In the genomic region with DNA sequence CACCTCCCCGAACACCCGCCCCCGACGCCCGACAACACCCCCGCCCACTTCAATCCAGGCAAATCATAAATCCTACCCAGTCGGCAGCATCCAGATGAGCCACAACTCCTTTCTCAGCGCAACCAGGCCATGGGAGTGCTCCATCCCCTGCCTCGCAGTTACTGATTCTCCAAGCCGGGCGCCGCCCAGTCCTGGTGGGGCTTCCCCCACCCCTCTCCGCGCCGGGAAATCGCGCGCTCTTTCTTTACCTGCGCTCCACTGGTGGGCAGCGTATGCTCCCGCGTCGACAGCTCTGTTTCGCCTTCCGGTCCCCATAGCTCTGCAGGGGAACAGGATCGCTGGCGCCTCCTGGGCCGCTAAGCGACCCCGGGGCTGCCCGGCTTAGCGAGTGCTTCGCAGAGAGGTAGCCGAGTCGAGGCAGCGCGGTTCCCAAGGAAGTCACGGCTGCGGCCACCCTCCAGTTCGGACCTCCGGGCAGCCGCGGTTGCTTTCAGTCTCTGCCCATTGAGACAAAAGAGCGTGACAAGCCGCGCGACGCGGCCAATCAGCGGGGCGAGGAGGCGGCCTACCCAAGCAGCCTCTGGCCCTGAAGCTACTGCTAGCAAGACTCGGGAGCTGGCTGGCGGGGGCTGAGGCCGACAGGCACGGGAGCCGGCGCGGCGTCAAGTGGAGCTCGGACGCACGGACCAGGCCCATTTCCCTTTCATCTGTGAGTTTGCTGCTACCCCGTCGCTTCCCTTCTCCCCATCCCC, we compare ENCODE assay signal across 8 cellular contexts. TPM values are rescaled to one million over a fixed set of nuclear protein-coding genes. Genes with fewer than 3 reads are reported as not detected.
DNase-seq lines count a peak whose midpoint lies in the region; TF ChIP-seq lines count a peak whose summit lies in the region.

No MANE protein-coding gene starts in this region.

- peak; percentile 80 for DNase-seq in GM12865 (ENCODE audit: low read depth)
- DNase-seq in HCEC 1CT = peak; percentile 11
- peak; percentile 56 for DNase-seq in MM.1S
- DNase-seq in amygdala (lab: John Stamatoyannopoulos, UW) = peak in 48 of 56 donors; percentile 0 to 67 (median 24)
- DNase-seq in hepatic stellate cell (ENCODE audit: low spot score) = peak; percentile 67
- no peak for DNase-seq in HT-29 (ENCODE audit: low spot score)

- no peaks in the 10 kb centered on the region for H3K36me3 ChIP-seq in MM.1S (replicated peaks; ENCODE audit: insufficient read depth, low read length)
- H3K36me3 ChIP-seq in SU-DHL-6 (ENCODE audit: low read length) = no peaks in the 10 kb centered on the region
- no peaks in the 10 kb centered on the region for H3K36me3 ChIP-seq in rectal smooth muscle tissue (ENCODE audit: control insufficient read depth, insufficient read depth, low read length)

- H3K27me3 ChIP-seq in MM.1S (replicated peaks; ENCODE audit: insufficient read depth, low read length) (no peaks in the 10 kb centered on the region), SU-DHL-6 (ENCODE audit: low read length) (no peaks in the 10 kb centered on the region), rectal smooth muscle tissue (ENCODE audit: control insufficient read depth, insufficient read depth, low read length) (no peaks in the 10 kb centered on the region)

- no peaks in the 10 kb centered on the region for H4K20me1 ChIP-seq in MM.1S (ENCODE audit: insufficient read depth, low read length)
- H4K20me1 ChIP-seq in SU-DHL-6 (ENCODE audit: low read depth, low read length) = no peaks in the 10 kb centered on the region

- H3K4me1 ChIP-seq in MM.1S (ENCODE audit: low read length) (peaks cover 20% of the 10 kb centered on the region; the same call in 1 of the 2 replicates), rectal smooth muscle tissue (ENCODE audit: control insufficient read depth, insufficient read depth, low read length) (no peaks in the 10 kb centered on the region)

- H3F3A ChIP-seq in MM.1S (ENCODE audit: insufficient read depth, low read length) (peaks cover 20% of the 10 kb centered on the region), SU-DHL-6 (ENCODE audit: insufficient read depth) (0 out of 2 replicates have a peak, but pooled peaks cover 4% of the 10 kb centered on the region)

- H3K27ac ChIP-seq in MM.1S (ENCODE audit: low read length) (peak overlapping the region; percentile 81), SU-DHL-6 (ENCODE audit: low read depth, low read length) (peak overlapping the region; percentile 90), rectal smooth muscle tissue (ENCODE audit: low read depth, low read length) (peak overlapping the region; percentile 63)

- H3K4me2 ChIP-seq in MM.1S (ENCODE audit: low read depth, low read length) (peak overlapping the region; percentile 46), SU-DHL-6 (ENCODE audit: low read depth, low read length, poor library complexity, severe bottlenecking) (peak overlapping the region; percentile 82)

- H3K9me2 ChIP-seq in MM.1S (replicated peaks; ENCODE audit: insufficient read depth, low read length) = no peaks in the 10 kb centered on the region
- no peaks in the 10 kb centered on the region for H3K9me2 ChIP-seq in SU-DHL-6 (replicated peaks; ENCODE audit: insufficient read depth, low read length)

- H2AFZ ChIP-seq in MM.1S (ENCODE audit: low read length) (peak overlapping the region; percentile 65), SU-DHL-6 (ENCODE audit: low read depth, low read length, severe bottlenecking) (peak overlapping the region; percentile 66)

- no peak for TF ChIP-seq CTCF in GM12865 (IDR thresholded peaks at IDR 0.05; ENCODE audit: insufficient read depth, low read depth, low read length, missing control alignments)
- no peak for TF ChIP-seq CTCF in MM.1S (IDR thresholded peaks at IDR 0.05; ENCODE audit: low read length)
- no peak for TF ChIP-seq CTCF in SU-DHL-6 (IDR thresholded peaks at IDR 0.05; ENCODE audit: insufficient read depth, low read length, poor library complexity, severe bottlenecking)

- peak overlapping the region; percentile 55 for H3K4me3 ChIP-seq in GM12865 (ENCODE audit: low read depth, low read length)
- peak overlapping the region; percentile 66 for H3K4me3 ChIP-seq in MM.1S (ENCODE audit: low read length)
- H3K4me3 ChIP-seq in SU-DHL-6 (ENCODE audit: insufficient read depth, low read length, poor library complexity, severe bottlenecking) = peak overlapping the region; percentile 64
- H3K4me3 ChIP-seq in rectal smooth muscle tissue (ENCODE audit: low read length) = peak overlapping the region; percentile 69

- H3K9me3 ChIP-seq in MM.1S (replicated peaks; ENCODE audit: insufficient read depth, low read length) = no peaks in the 10 kb centered on the region
- H3K9me3 ChIP-seq in SU-DHL-6 (ENCODE audit: insufficient read depth, low read length) = no peaks in the 10 kb centered on the region

- H3K9ac ChIP-seq in MM.1S (ENCODE audit: low read length) (peak overlapping the region; percentile 76), SU-DHL-6 (ENCODE audit: low read length) (peak overlapping the region; percentile 78), rectal smooth muscle tissue (ENCODE audit: low read length) (no peak overlapping the region)

- H3K79me2 ChIP-seq in MM.1S (ENCODE audit: low read length) = peaks cover 22% of the 10 kb centered on the region
- H3K79me2 ChIP-seq in SU-DHL-6 (ENCODE audit: insufficient read depth, low read length) = peaks cover 17% of the 10 kb centered on the region; the same call in 1 of the 2 replicates

RNA-seq across cellular contexts. Expression of a gene that starts 43.7 kb away (rescaled TPM):
- not detected in 2 replicates for total RNA-seq in HT-29 (2014; rRNA removed; shearing (Covaris generic))
